ENCODE assay signal across 1 cellular context in the genomic region with DNA sequence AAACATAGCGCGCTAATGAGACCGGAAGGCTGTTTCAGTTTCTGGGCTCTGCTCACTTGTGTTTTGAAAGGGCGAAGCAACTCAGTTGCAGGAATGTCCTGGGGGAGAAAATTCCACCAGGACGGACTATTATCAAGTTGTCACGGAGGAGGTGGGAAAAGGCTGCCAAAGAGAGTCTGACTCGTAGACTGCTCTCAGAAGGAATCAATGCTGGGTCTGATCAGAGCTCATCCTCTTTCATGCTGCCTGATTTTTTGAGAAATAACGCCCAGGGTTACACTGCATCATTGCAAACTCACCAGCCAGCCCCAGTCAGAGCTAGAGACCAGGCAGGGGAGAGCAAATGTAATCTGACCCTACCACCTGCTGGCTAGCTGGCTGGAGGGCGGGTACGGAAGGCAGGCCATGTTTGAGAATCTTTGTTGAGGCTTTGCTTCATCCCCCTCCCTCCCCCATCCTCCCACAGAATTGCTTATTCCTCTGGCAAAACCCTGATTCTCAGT.
A peak's percentile ranks its signal among the peaks of the same experiment; 100 is the strongest.
TF ChIP-seq lines count a peak whose summit lies in the region.

No MANE protein-coding gene starts in this region.

TF ChIP-seq in K562, 482 proteins besides CTCF, POLR2A, EP300 and RAD21:
- TF ChIP-seq, protein P1, sequence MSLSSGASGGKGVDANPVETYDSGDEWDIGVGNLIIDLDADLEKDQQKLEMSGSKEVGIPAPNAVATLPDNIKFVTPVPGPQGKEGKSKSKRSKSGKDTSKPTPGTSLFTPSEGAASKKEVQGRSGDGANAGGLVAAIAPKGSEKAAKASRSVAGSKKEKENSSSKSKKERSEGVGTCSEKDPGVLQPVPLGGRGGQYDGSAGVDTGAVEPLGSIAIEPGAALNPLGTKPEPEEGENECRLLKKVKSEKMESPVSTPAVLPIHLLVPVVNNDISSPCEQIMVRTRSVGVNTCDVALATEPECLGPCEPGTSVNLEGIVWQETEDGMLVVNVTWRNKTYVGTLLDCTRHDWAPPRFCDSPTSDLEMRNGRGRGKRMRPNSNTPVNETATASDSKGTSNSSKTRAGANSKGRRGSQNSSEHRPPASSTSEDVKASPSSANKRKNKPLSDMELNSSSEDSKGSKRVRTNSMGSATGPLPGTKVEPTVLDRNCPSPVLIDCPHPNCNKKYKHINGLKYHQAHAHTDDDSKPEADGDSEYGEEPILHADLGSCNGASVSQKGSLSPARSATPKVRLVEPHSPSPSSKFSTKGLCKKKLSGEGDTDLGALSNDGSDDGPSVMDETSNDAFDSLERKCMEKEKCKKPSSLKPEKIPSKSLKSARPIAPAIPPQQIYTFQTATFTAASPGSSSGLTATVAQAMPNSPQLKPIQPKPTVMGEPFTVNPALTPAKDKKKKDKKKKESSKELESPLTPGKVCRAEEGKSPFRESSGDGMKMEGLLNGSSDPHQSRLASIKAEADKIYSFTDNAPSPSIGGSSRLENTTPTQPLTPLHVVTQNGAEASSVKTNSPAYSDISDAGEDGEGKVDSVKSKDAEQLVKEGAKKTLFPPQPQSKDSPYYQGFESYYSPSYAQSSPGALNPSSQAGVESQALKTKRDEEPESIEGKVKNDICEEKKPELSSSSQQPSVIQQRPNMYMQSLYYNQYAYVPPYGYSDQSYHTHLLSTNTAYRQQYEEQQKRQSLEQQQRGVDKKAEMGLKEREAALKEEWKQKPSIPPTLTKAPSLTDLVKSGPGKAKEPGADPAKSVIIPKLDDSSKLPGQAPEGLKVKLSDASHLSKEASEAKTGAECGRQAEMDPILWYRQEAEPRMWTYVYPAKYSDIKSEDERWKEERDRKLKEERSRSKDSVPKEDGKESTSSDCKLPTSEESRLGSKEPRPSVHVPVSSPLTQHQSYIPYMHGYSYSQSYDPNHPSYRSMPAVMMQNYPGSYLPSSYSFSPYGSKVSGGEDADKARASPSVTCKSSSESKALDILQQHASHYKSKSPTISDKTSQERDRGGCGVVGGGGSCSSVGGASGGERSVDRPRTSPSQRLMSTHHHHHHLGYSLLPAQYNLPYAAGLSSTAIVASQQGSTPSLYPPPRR (CRISPR knock-in tag; IDR thresholded peaks at IDR 0.05; ENCODE audit: borderline replicate concordance): no peak
- TF ChIP-seq KDM1A (IDR thresholded peaks at IDR 0.05): 0 out of 4 replicates have a peak, but pooled peaks of 1 of the 2 experiments have one; percentile 13
